Comparison of ENCODE assay signal across 2 cellular contexts in genomic region chr4:32475710-32476109, GRCh38.
TF ChIP-seq lines count a peak whose summit lies in the region.

No MANE protein-coding gene starts in this region.

TF ChIP-seq in liver, 16 proteins besides CTCF, POLR2A, EP300 and RAD21 (continued from another document):
- TF ChIP-seq ZBTB33 (IDR thresholded peaks at IDR 0.05) (peak; percentile 43), REST (IDR thresholded peaks at IDR 0.05) (peak; percentile 74), YY1 (IDR thresholded peaks at IDR 0.05) (peak; percentile 69), TAF1 (conservative IDR thresholded peaks at IDR 0.05) (no peak), MAX (IDR thresholded peaks at IDR 0.05) (peak; percentile 39), ATF3 (IDR thresholded peaks at IDR 0.05) (no peak), EGR1 (IDR thresholded peaks at IDR 0.05; ENCODE audit: low read depth in 2 of 2) (no peak), FOXA1 (IDR thresholded peaks at IDR 0.05) (no peak)

TF ChIP-seq in HepG2, 621 proteins besides CTCF, POLR2A, EP300 and RAD21 (continued from another document):
- TF ChIP-seq NFAT5 (CRISPR knock-in tag; IDR thresholded peaks at IDR 0.05) (no peak), EZH2 (conservative IDR thresholded peaks at IDR 0.05; ENCODE audit: low read depth, low read length) (no peak), ZNF451 (CRISPR knock-in tag; IDR thresholded peaks at IDR 0.05) (no peak), GMEB2 (CRISPR knock-in tag; IDR thresholded peaks at IDR 0.05; ENCODE audit: low read depth) (no peak), KLF15 (CRISPR knock-in tag; IDR thresholded peaks at IDR 0.05; ENCODE audit: borderline replicate concordance) (no peak), ZBTB46 (CRISPR knock-in tag; IDR thresholded peaks at IDR 0.05; ENCODE audit: borderline replicate concordance) (no peak), FOXP1 (IDR thresholded peaks at IDR 0.05) (no peak), FOXP1 (CRISPR knock-in tag; IDR thresholded peaks at IDR 0.05) (no peak), ZNF276 (CRISPR knock-in tag; IDR thresholded peaks at IDR 0.05; ENCODE audit: low read depth) (no peak), ZNF746 (CRISPR knock-in tag; IDR thresholded peaks at IDR 0.05) (no peak), ZNF841 (CRISPR knock-in tag; IDR thresholded peaks at IDR 0.05; ENCODE audit: borderline replicate concordance) (no peak), ATF1 (CRISPR knock-in tag; IDR thresholded peaks at IDR 0.05) (no peak), ZSCAN30 (CRISPR knock-in tag; IDR thresholded peaks at IDR 0.05) (no peak), KLF13 (CRISPR knock-in tag; IDR thresholded peaks at IDR 0.05) (no peak), ZNF766 (CRISPR knock-in tag; IDR thresholded peaks at IDR 0.05; ENCODE audit: borderline replicate concordance) (no peak)
